Comparison of ENCODE assay signal across 12 cellular contexts in genomic region chr5:74376187-74376586, GRCh38.
"Had no signal": no experiment of that assay in that cellular context is flagged by ENCODE, and none has a peak within 500 bp of the region (broad histone marks: within the 10 kb centered on the region; RNA-seq: fewer than 3 reads in every experiment).

No MANE protein-coding gene starts in this region.

- DNase-seq: activated CD4-positive, alpha-beta T cell treated with anti-CD3 and anti-CD28 coated beads, Interleukin-2, amount 10 ng/mL, durations not matched to agents 24 days and 14 days; activated CD4-positive, CD25-positive, alpha-beta regulatory T cell; activated CD8-positive, alpha-beta memory T cell treated with anti-CD3 and anti-CD28 coated beads, Interleukin-2, amount 50 U/mL, for 4 hours; activated CD8-positive, alpha-beta T cell treated with anti-CD3 and anti-CD28 coated beads, Interleukin-2, amount 10 ng/mL, durations not matched to agents 7 days and 5 days; activated gamma-delta T cell treated with Interleukin-2 at 50 U/mL for 16 hours; amniotic stem cell; caudate nucleus; nucleus accumbens; stimulated activated CD4-positive, alpha-beta T cell treated with anti-CD3 and anti-CD28 coated beads, Interleukin-2, amount 100 ng/mL, for 48 hours; stimulated activated naive CD4-positive, alpha-beta T cell had no signal

- ATAC-seq: activated CD8-positive, alpha-beta T cell treated with anti-CD3 and anti-CD28 coated beads, Interleukin-2, amount 10 ng/mL, durations not matched to agents 7 days and 5 days; gastroesophageal sphincter; left lobe of liver had no signal
